8 cellular contexts compared by ENCODE assay signal in the genomic region with DNA sequence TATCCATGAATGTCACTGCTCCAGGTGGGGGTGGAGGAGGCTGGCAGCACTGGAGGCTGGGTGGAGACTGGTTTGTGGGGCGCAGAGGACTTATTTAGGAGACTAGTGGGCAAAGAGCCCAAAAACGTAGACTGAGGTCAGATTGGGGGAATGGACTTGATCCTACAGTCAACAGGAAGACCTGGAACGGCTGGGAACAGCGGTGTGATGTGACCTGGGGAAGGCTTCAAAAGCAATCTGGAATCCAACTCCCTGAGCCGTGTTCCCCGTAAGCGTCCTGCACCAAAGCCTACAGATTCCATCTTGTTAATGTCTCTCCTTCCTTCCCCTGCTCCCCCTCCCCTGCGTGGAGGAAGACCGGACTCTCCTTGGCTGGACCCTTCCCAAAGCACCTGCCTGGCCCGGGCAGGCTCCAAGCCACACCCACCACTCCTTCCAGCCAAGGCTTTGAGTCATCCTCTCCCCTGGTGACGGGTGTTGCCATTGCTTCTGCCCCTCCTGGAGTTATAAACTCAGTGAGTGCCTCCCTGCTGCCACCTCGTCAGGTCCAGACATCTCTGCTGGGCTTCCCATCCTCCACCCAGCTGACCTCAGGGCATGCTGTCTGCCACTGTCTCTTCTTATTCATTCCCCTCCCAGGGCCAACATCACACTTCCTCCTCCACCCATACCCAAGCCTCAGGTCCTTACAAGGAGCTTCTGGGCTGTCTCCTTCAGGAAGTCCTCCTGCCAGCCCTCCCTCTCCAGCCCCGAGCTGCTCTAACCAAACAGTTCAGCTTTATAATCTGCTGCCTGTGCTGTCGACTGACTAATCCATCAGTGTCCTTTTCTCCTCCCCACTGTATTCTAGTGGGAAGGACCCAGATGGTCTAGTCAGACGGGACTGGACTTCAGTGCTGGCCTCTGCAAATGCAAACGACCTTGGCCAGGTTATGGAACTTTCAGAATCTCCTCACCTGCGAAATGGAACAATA. TPM values are rescaled to one million over a fixed set of nuclear protein-coding genes. Genes with fewer than 3 reads are reported as not detected.
A peak's percentile ranks its signal among the peaks of the same experiment; 100 is the strongest.
DNase-seq lines count a peak whose midpoint lies in the region; ATAC-seq and TF ChIP-seq lines count a peak whose summit lies in the region.

No MANE protein-coding gene starts in this region.

- H3K4me1 ChIP-seq in lung (ENCODE audit: control insufficient read depth in 2 of 2, insufficient read depth in 2 of 2, low read length in 2 of 2) = peaks cover 2 to 10% of the 10 kb centered on the region in 2 donors
- H3K4me1 ChIP-seq in subcutaneous abdominal adipose tissue (ENCODE audit: control insufficient read depth in 5 of 5, insufficient read depth in 5 of 5, low read length in 5 of 5) = peaks cover 6 to 37% (median 29%) of the 10 kb centered on the region in 5 donors

- DNase-seq in GM10266 (ENCODE audit: extremely low spot score) = peak; percentile 47
- DNase-seq in NCI-H2029 (lab: John Stamatoyannopoulos, UW) = peak; percentile 72
- peak; percentile 36 for DNase-seq in activated CD4-positive, alpha-beta T cell treated with anti-CD3 and anti-CD28 coated beads for 1 hour
- peak; percentile 39 for DNase-seq in effector CD4-positive, alpha-beta T cell
- peak; percentile 78 for DNase-seq in lung (ENCODE audit: low spot score)
- no peak for DNase-seq in NCI-H2107 treated with DMSO at 0.1 percent for 48 hours (lab: John Stamatoyannopoulos, UW; ENCODE audit: unreplicated experiment)

- no peak for TF ChIP-seq CTCF in GM10266 (IDR thresholded peaks at IDR 0.05; ENCODE audit: control insufficient read depth, insufficient read depth, low read depth, missing control alignments)
- no peak for TF ChIP-seq CTCF in lung (IDR thresholded peaks at IDR 0.05; ENCODE audit: control extremely low read depth, extremely low read depth)

- 19 to 27% methylated on average over 15 to 17 of the region's 17 CpGs for WGBS in lung, 2 donors

- H3K4me3 ChIP-seq in lung (no peak overlapping the region), subcutaneous abdominal adipose tissue (ENCODE audit: low read depth in 1 of 5, low read length in 5 of 5) (peak overlapping the region in 2 of 5 donors; percentile 62 to 73)

- no peaks in the 10 kb centered on the region for H3K36me3 ChIP-seq in lung (ENCODE audit: control insufficient read depth in 2 of 2, insufficient read depth in 2 of 2, low read length in 2 of 2)
- no peaks in the 10 kb centered on the region for H3K36me3 ChIP-seq in subcutaneous abdominal adipose tissue (ENCODE audit: control insufficient read depth in 5 of 5, insufficient read depth in 5 of 5, low read length in 5 of 5)

- ATAC-seq in lung (ENCODE audit: insufficient read depth, low FRiP score) (peak; percentile 28), GM21526 (IDR thresholded peaks at IDR 0.05; ENCODE audit: low FRiP score, unreplicated experiment) (no peak)

- H3K27me3 ChIP-seq in lung (ENCODE audit: control insufficient read depth, insufficient read depth) (no peaks in the 10 kb centered on the region), subcutaneous abdominal adipose tissue (ENCODE audit: control insufficient read depth in 5 of 5, insufficient read depth in 4 of 5, low read length in 5 of 5) (no peaks in the 10 kb centered on the region)

- H3K27ac ChIP-seq in lung (ENCODE audit: low read depth in 1 of 2, low read length in 1 of 2) (peak overlapping the region in 1 of 2 donors; percentile 64), subcutaneous abdominal adipose tissue (ENCODE audit: low read depth, low read length) (peak overlapping the region; percentile 9)

- H3K9ac ChIP-seq in subcutaneous abdominal adipose tissue (ENCODE audit: low read length in 5 of 5) = no peak overlapping the region

- H3K9me3 ChIP-seq in lung (ENCODE audit: control insufficient read depth in 2 of 2, insufficient read depth in 1 of 2, low read length in 1 of 2) (no peaks in the 10 kb centered on the region), subcutaneous abdominal adipose tissue (ENCODE audit: control insufficient read depth in 5 of 5, low read length in 5 of 5) (no peaks in the 10 kb centered on the region)

RNA-seq across cellular contexts. Expression of gene CLSTN1, which starts 1.6 kb away (rescaled TPM):
- total RNA-seq in lung = 10 to 100 TPM; 85.7 to 88.0 TPM
- polyA plus RNA-seq in lung = 10 to 100 TPM; 37.1 to 37.9 TPM
